In genomic region chr3:42653560-42654330, GRCh38 we compare ENCODE assay signal across 1 cellular context.
A peak's percentile ranks its signal among the peaks of the same experiment; 100 is the strongest.
TF ChIP-seq lines count a peak whose summit lies in the region.

ZBTB47 (plus strand) TSS chr3:42653697; CDS start chr3:42658356, 4,659 bp downstream.

TF ChIP-seq in HepG2, 621 proteins besides CTCF, POLR2A, EP300 and RAD21 (continues in another document):
- TF ChIP-seq ZNF687 (CRISPR knock-in tag; IDR thresholded peaks at IDR 0.05) (peak; percentile 40), ARID5B (CRISPR knock-in tag; IDR thresholded peaks at IDR 0.05) (no peak), NR2C2 (CRISPR knock-in tag; IDR thresholded peaks at IDR 0.05; ENCODE audit: borderline replicate concordance) (no peak), ZNF580 (CRISPR knock-in tag; IDR thresholded peaks at IDR 0.05; ENCODE audit: borderline replicate concordance, low read depth) (0 out of 2 replicates have a peak, but pooled peaks have one; percentile 9), CBX2 (IDR thresholded peaks at IDR 0.05; ENCODE audit: low read depth, low read length) (no peak), CBX2 (CRISPR knock-in tag; IDR thresholded peaks at IDR 0.05; ENCODE audit: low read depth) (no peak), ZNF143 (CRISPR knock-in tag; IDR thresholded peaks at IDR 0.05) (no peak), ZNF609 (CRISPR knock-in tag; IDR thresholded peaks at IDR 0.05; ENCODE audit: borderline replicate concordance) (no peak), KDM5B (CRISPR knock-in tag; IDR thresholded peaks at IDR 0.05; ENCODE audit: borderline replicate concordance) (no peak), ARHGAP35 (CRISPR knock-in tag; IDR thresholded peaks at IDR 0.05; ENCODE audit: borderline replicate concordance) (0 out of 2 replicates have a peak, but pooled peaks have one; percentile 9), NONO (IDR thresholded peaks at IDR 0.05) (no peak), NONO (CRISPR knock-in tag; conservative IDR thresholded peaks at IDR 0.05) (peak; percentile 16; the same call in 1 of the 2 replicates), ZNF501 (CRISPR knock-in tag; IDR thresholded peaks at IDR 0.05) (0 out of 2 replicates have a peak, but pooled peaks have one; percentile 37), ZSCAN29 (CRISPR knock-in tag; conservative IDR thresholded peaks at IDR 0.05) (no peak), DNMT3B (CRISPR knock-in tag; conservative IDR thresholded peaks at IDR 0.05) (no peak), ZNF816 (CRISPR knock-in tag; IDR thresholded peaks at IDR 0.05; ENCODE audit: borderline replicate concordance) (no peak), ZNF672 (CRISPR knock-in tag; IDR thresholded peaks at IDR 0.05) (0 out of 2 replicates have a peak, but pooled peaks have one; percentile 65), ATM (IDR thresholded peaks at IDR 0.05; ENCODE audit: borderline replicate concordance) (no peak), ZFAT (CRISPR knock-in tag; conservative IDR thresholded peaks at IDR 0.05) (no peak), RORA (CRISPR knock-in tag; IDR thresholded peaks at IDR 0.05) (no peak), ZNF253 (CRISPR knock-in tag; IDR thresholded peaks at IDR 0.05; ENCODE audit: borderline replicate concordance) (no peak), TOE1 (CRISPR knock-in tag; IDR thresholded peaks at IDR 0.05) (no peak), HHEX (CRISPR knock-in tag; IDR thresholded peaks at IDR 0.05) (no peak), ZC3H4 (CRISPR knock-in tag; IDR thresholded peaks at IDR 0.05; ENCODE audit: borderline replicate concordance) (no peak), ZFP91 (CRISPR knock-in tag; IDR thresholded peaks at IDR 0.05; ENCODE audit: borderline replicate concordance) (peak; percentile 4; the same call in 1 of the 2 replicates), ZNF773 (CRISPR knock-in tag; IDR thresholded peaks at IDR 0.05; ENCODE audit: borderline replicate concordance) (no peak), NFKB2 (CRISPR knock-in tag; IDR thresholded peaks at IDR 0.05; ENCODE audit: borderline replicate concordance) (peak; percentile 27; the same call in 1 of the 2 replicates), CERS6 (CRISPR knock-in tag; IDR thresholded peaks at IDR 0.05) (0 out of 2 replicates have a peak, but pooled peaks have one; percentile 19), PATZ1 (CRISPR knock-in tag; IDR thresholded peaks at IDR 0.05) (peak; percentile 5; the same call in 1 of the 2 replicates), HNRNPLL (IDR thresholded peaks at IDR 0.05; ENCODE audit: low read depth, low read length, poor library complexity, severe bottlenecking) (peak; percentile 40), ZSCAN9 (CRISPR knock-in tag; IDR thresholded peaks at IDR 0.05; ENCODE audit: borderline replicate concordance) (no peak), ZBTB7A (CRISPR knock-in tag; IDR thresholded peaks at IDR 0.05) (no peak), ZC3H13 (CRISPR knock-in tag; IDR thresholded peaks at IDR 0.05) (0 out of 2 replicates have a peak, but pooled peaks have one; percentile 33), EEA1 (CRISPR knock-in tag; IDR thresholded peaks at IDR 0.05; ENCODE audit: borderline replicate concordance) (0 out of 2 replicates have a peak, but pooled peaks have one; percentile 47), DMAP1 (CRISPR knock-in tag; IDR thresholded peaks at IDR 0.05) (no peak), TGIF2 (CRISPR knock-in tag; IDR thresholded peaks at IDR 0.05) (no peak), ZNF800 (CRISPR knock-in tag; IDR thresholded peaks at IDR 0.05) (no peak), PHF21A (CRISPR knock-in tag; IDR thresholded peaks at IDR 0.05) (no peak), CREB1 (IDR thresholded peaks at IDR 0.05) (no peak), CREB1 (CRISPR knock-in tag; IDR thresholded peaks at IDR 0.05) (no peak), ASH2L (IDR thresholded peaks at IDR 0.05; ENCODE audit: insufficient read length, low read depth, low read length) (peak; percentile 35), HDAC6 (IDR thresholded peaks at IDR 0.05; ENCODE audit: low read depth, low read length) (no peak), SIN3A (IDR thresholded peaks at IDR 0.05; ENCODE audit: borderline replicate concordance, low read depth, low read length) (no peak)
